ENCODE assay signal across 1 cellular context in genomic region chr6:155123520-155123919, GRCh38.
TF ChIP-seq lines count a peak whose summit lies in the region.

No MANE protein-coding gene starts in this region.

TF ChIP-seq in IMR-90, 13 proteins besides CTCF, POLR2A, EP300 and RAD21:
- TF ChIP-seq NFE2L2 (IDR thresholded peaks at IDR 0.05; ENCODE audit: low read depth, low read length) (no peak), MAZ (IDR thresholded peaks at IDR 0.05; ENCODE audit: borderline replicate concordance, low read depth, low read length) (no peak), ELK1 (IDR thresholded peaks at IDR 0.05; ENCODE audit: borderline replicate concordance, low read depth, low read length) (no peak), MXI1 (IDR thresholded peaks at IDR 0.05; ENCODE audit: borderline replicate concordance, low read depth, low read length) (no peak), BHLHE40 (IDR thresholded peaks at IDR 0.05; ENCODE audit: low read depth, low read length) (no peak), CEBPB (IDR thresholded peaks at IDR 0.05; ENCODE audit: low read depth, low read length) (no peak), SMC3 (IDR thresholded peaks at IDR 0.05; ENCODE audit: low read depth, low read length) (no peak), RCOR1 (IDR thresholded peaks at IDR 0.05; ENCODE audit: insufficient replicate concordance, low read length) (no peak), RFX5 (IDR thresholded peaks at IDR 0.05; ENCODE audit: low read depth, low read length) (no peak), FOS (IDR thresholded peaks at IDR 0.05; ENCODE audit: low read depth, low read length) (no peak), MAFK (IDR thresholded peaks at IDR 0.05; ENCODE audit: low read depth, low read length) (no peak), CHD1 (IDR thresholded peaks at IDR 0.05; ENCODE audit: low read depth, low read length) (no peak), USF2 (IDR thresholded peaks at IDR 0.05; ENCODE audit: low read depth, low read length) (no peak)
